ENCODE assay signal across 24 cellular contexts in the genomic region with DNA sequence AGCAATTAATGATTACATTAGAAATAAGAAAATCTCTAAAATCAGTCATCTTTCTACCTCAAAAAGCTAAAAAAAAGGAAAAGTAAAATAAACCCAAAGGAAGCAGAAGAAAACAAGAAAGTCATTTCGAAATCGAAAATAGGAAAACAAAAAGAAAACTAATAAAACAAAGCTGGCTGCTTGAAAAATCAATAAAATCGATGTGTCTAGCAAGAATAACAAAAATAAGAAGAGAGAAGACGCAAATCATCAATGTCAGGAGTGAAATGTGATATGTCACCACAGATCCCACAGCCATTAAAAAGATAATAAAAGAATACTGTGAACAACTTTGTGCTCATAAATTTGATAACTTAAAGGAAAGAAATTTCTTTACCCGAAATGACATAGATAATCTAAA.
"Had no signal": no experiment of that assay in that cellular context is flagged by ENCODE, and none has a peak within 500 bp of the region (broad histone marks: within the 10 kb centered on the region; RNA-seq: fewer than 3 reads in every experiment).

No MANE protein-coding gene starts in this region.

- H3K36me3 ChIP-seq: cardiac muscle cell, esophagus squamous epithelium, gastroesophageal sphincter, heart left ventricle, stomach, suprapubic skin, tibial nerve, uterus had no signal

- ATAC-seq: activated T-cell treated with anti-CD3 and anti-CD28 coated beads, Interleukin-2, amount 50 U/mL, for 4 hours; gastroesophageal sphincter; heart left ventricle; left cardiac atrium; mucosa of descending colon; stimulated activated memory B cell treated with anti-CD40 and anti-IgM and Interleukin-4, amounts not matched to agents 10 μg/mL and 1 μg/mL and 100 μg/mL, for 72 hours had no signal

- DNase-seq: activated B cell treated with CpG ODN at 0.5 μM for 24 hours; activated CD4-positive, alpha-beta T cell treated with anti-CD3 and anti-CD28 coated beads for 4 hours; activated CD4-positive, alpha-beta T cell treated with anti-CD3 and anti-CD28 coated beads, Interleukin-2, amount 50 U/mL, for 48 hours; activated CD8-positive, alpha-beta memory T cell treated with anti-CD3 and anti-CD28 coated beads, Interleukin-2, amount 50 U/mL, for 48 hours; activated naive CD4-positive, alpha-beta T cell treated with Interleukin-2 at 50 U/mL for 16 hours; activated naive CD8-positive, alpha-beta T cell treated with anti-CD3 and anti-CD28 coated beads, Interleukin-2, amount 10 ng/mL, durations not matched to agents 7 days and 5 days; activated T-cell treated with anti-CD3 and anti-CD28 coated beads, Interleukin-2, amount 50 U/mL, for 4 hours; amniotic stem cell; cortex of kidney; endodermal cell; esophagus squamous epithelium; heart left ventricle; left cardiac atrium; mucosa of descending colon; retina; stimulated activated CD4-positive, alpha-beta T cell treated with anti-CD3 and anti-CD28 coated beads, Interleukin-2, amount 100 ng/mL, for 24 hours; stomach; T-helper 1 cell; uterus had no signal

- H3K4me3 ChIP-seq: cardiac muscle cell, esophagus squamous epithelium, gastroesophageal sphincter, heart left ventricle, mucosa of descending colon, stomach, suprapubic skin, tibial nerve, uterus had no signal

- H3K27ac ChIP-seq: cardiac muscle cell, esophagus squamous epithelium, gastroesophageal sphincter, stomach, suprapubic skin, tibial nerve, uterus had no signal

- H3K4me1 ChIP-seq: suprapubic skin had no signal

- H3K27me3 ChIP-seq: cardiac muscle cell, esophagus squamous epithelium, gastroesophageal sphincter, heart left ventricle, stomach, suprapubic skin, tibial nerve, uterus had no signal

- H3K9me3 ChIP-seq: esophagus squamous epithelium, gastroesophageal sphincter, heart left ventricle, mucosa of descending colon, stomach, suprapubic skin, tibial nerve, uterus had no signal
